Comparison of ENCODE assay signal across 8 cellular contexts in genomic region chr5:175895701-175896102, GRCh38.
DNase-seq lines count a peak whose midpoint lies in the region; ATAC-seq, FAIRE-seq and TF ChIP-seq lines count a peak whose summit lies in the region.

No MANE protein-coding gene starts in this region.

- no peaks in the 10 kb centered on the region for H4K20me1 ChIP-seq in Loucy (ENCODE audit: insufficient read depth, low read length, poor library complexity, severe bottlenecking)

- H3K4me3 ChIP-seq in Loucy (ENCODE audit: low read length, poor library complexity, severe bottlenecking), result peak overlapping the region; percentile 63

- H3K9me2 ChIP-seq in Loucy (replicated peaks; ENCODE audit: low read depth, low read length), result no peaks in the 10 kb centered on the region

- H3K9me3 ChIP-seq in Loucy (ENCODE audit: insufficient read depth, low read depth, low read length), result no peaks in the 10 kb centered on the region

- no peak for TF ChIP-seq POLR2A in H54 (IDR thresholded peaks at IDR 0.05; ENCODE audit: low read depth, low read length)

- no peaks in the 10 kb centered on the region for H3F3A ChIP-seq in Loucy (ENCODE audit: low read depth)

- peak overlapping the region; percentile 26 for H3K27ac Mint-ChIP-seq in activated T-cell treated with anti-CD3 and anti-CD28 coated beads, Interleukin-2, amount 50 U/mL, for 24 hours

- no peaks in the 10 kb centered on the region for H3K36me3 Mint-ChIP-seq in activated T-cell treated with anti-CD3 and anti-CD28 coated beads, Interleukin-2, amount 50 U/mL, for 24 hours (ENCODE audit: low read depth)

- DNase-seq in GF-D8 (lab: John Stamatoyannopoulos, UW) (peak; percentile 94), NCI-H1048 (lab: John Stamatoyannopoulos, UW) (no peak), H54 (ENCODE audit: insufficient read length, low spot score) (no peak), AG20443 (ENCODE audit: low spot score) (no peak)
- peak; percentile 34 for DNase-seq in activated T-cell treated with anti-CD3 and anti-CD28 coated beads, Interleukin-2, amount 50 U/mL, for 24 hours
- DNase-seq in stimulated activated CD4-positive, alpha-beta T cell treated with anti-CD3 and anti-CD28 coated beads, Interleukin-2, amount 100 ng/mL, for 24 hours, result peak; percentile 21 to 28

- no peaks in the 10 kb centered on the region for H3K27me3 Mint-ChIP-seq in activated T-cell treated with anti-CD3 and anti-CD28 coated beads, Interleukin-2, amount 50 U/mL, for 24 hours

- peak overlapping the region; percentile 76 for H3K4me2 ChIP-seq in Loucy (ENCODE audit: low read depth, low read length, poor library complexity, severe bottlenecking)

- no peaks in the 10 kb centered on the region for H3K36me3 ChIP-seq in Loucy (ENCODE audit: insufficient read depth, low read length)

- no peak for FAIRE-seq in H54 (lab: Jason Lieb, UNC)

- H3K27me3 ChIP-seq in Loucy (ENCODE audit: insufficient read depth, low read length, poor library complexity, severe bottlenecking), result peaks cover 18% of the 10 kb centered on the region

- H3K79me2 ChIP-seq in Loucy (ENCODE audit: insufficient read depth, low read length), result no peaks in the 10 kb centered on the region

- H3K4me1 Mint-ChIP-seq in activated T-cell treated with anti-CD3 and anti-CD28 coated beads, Interleukin-2, amount 50 U/mL, for 24 hours (ENCODE audit: low read depth), result peaks cover 27% of the 10 kb centered on the region

- peak; percentile 85 for ATAC-seq in GM21528 (IDR thresholded peaks at IDR 0.05; ENCODE audit: low FRiP score, unreplicated experiment)

- H3K4me1 ChIP-seq in Loucy (ENCODE audit: insufficient read depth, low read length, poor library complexity, severe bottlenecking), result peaks cover 14% of the 10 kb centered on the region

- H3K4me3 Mint-ChIP-seq in activated T-cell treated with anti-CD3 and anti-CD28 coated beads, Interleukin-2, amount 50 U/mL, for 24 hours, result peak overlapping the region; percentile 31

- TF ChIP-seq CTCF in Loucy (conservative IDR thresholded peaks at IDR 0.05; ENCODE audit: low read length), result no peak

- no peak overlapping the region for H3K9ac ChIP-seq in Loucy (ENCODE audit: low read depth, low read length, poor library complexity, severe bottlenecking)

- H2AFZ ChIP-seq in Loucy (ENCODE audit: low read length), result no peak overlapping the region

- H3K9me3 Mint-ChIP-seq in activated T-cell treated with anti-CD3 and anti-CD28 coated beads, Interleukin-2, amount 50 U/mL, for 24 hours, result no peaks in the 10 kb centered on the region

Comparison
In these comparisons a context has a peak if more than half of its experiments do, and no peak if none do; other contexts are left out.
1. DNase-seq: peak in GF-D8 (single experiment), activated T-cell treated with anti-CD3 and anti-CD28 coated beads, Interleukin-2, amount 50 U/mL, for 24 hours (single experiment) and stimulated activated CD4-positive, alpha-beta T cell treated with anti-CD3 and anti-CD28 coated beads, Interleukin-2, amount 100 ng/mL, for 24 hours (2 of 2); none in NCI-H1048 (single experiment), H54 (single experiment) and AG20443 (single experiment).